In genomic region chr11:46642627-46643335, GRCh38 we compare ENCODE assay signal across 11 cellular contexts.
"Had no signal": no experiment of that assay in that cellular context is flagged by ENCODE, and none has a peak within 500 bp of the region (broad histone marks: within the 10 kb centered on the region; RNA-seq: fewer than 3 reads in every experiment).

No MANE protein-coding gene starts in this region.

- H3K27ac ChIP-seq: vagina had no signal

- H3K27me3 ChIP-seq: tibial nerve, vagina had no signal

- DNase-seq: activated CD4-positive, alpha-beta T cell treated with anti-CD3 and anti-CD28 coated beads for 4 hours; activated effector memory CD4-positive, alpha-beta T cell treated with Interleukin-2 at 50 U/mL for 16 hours; effector CD4-positive, alpha-beta T cell; foreskin melanocyte; left ventricle myocardium superior; mesenchymal stem cell; stimulated activated CD4-positive, alpha-beta T cell treated with anti-CD3 and anti-CD28 coated beads, Interleukin-15, amount 100 ng/mL, for 24 hours; stimulated activated CD4-positive, alpha-beta T cell treated with anti-CD3 and anti-CD28 coated beads, Interleukin-4, amount 100 ng/mL, for 24 hours; T1000 had no signal

- H3K4me3 ChIP-seq: tibial nerve, vagina had no signal

- H3K9me3 ChIP-seq: tibial nerve, vagina had no signal

- ATAC-seq: left ventricle myocardium superior had no signal
